Comparison of ENCODE assay signal across 17 cellular contexts in the genomic region with DNA sequence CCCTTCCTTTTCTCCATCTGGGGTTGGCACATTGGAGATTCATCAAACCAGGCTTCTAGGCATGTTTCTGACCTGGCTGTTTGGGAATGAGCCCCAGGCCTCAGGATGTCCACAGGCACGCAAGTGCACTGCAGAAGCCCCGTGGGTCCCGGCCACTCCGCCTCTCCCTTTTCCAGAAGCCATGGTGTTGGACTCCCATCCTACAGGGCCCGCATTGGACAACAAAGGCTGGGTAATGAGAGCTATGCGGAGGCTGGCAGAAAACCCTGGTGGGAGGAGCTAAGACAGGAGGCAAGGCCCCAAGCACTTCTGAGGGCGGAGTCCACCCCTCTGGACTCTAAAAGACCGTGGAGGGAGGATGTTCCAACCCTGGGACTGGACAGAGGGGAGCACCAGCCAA.
"Had no signal": no experiment of that assay in that cellular context is flagged by ENCODE, and none has a peak within 500 bp of the region (broad histone marks: within the 10 kb centered on the region; RNA-seq: fewer than 3 reads in every experiment).

No MANE protein-coding gene starts in this region.

- H3K4me1 ChIP-seq: parathyroid adenoma had no signal

- H3K79me2 ChIP-seq: parathyroid adenoma had no signal

- H3K36me3 ChIP-seq: cardiac muscle cell, tibial artery, WERI-Rb-1 had no signal

- H3K27me3 ChIP-seq: cardiac muscle cell had no signal

- H2AFZ ChIP-seq: parathyroid adenoma had no signal

- H3K9me3 ChIP-seq: tibial artery had no signal

- DNase-seq: activated CD4-positive, alpha-beta memory T cell treated with anti-CD3 and anti-CD28 coated beads for 36 hours; activated CD4-positive, alpha-beta T cell treated with anti-CD3 and anti-CD28 coated beads for 36 hours; activated CD8-positive, alpha-beta memory T cell treated with anti-CD3 and anti-CD28 coated beads, Interleukin-2, amount 10 ng/mL, durations not matched to agents 7 days and 5 days; activated naive CD4-positive, alpha-beta T cell treated with anti-CD3 and anti-CD28 coated beads, Interleukin-2, amount 50 U/mL, for 16 hours; activated T-cell treated with anti-CD3 and anti-CD28 coated beads, Interleukin-2, amount 50 U/mL, for 24 hours; immature natural killer cell; mammary epithelial cell; naive B cell; retina; stimulated activated CD4-positive, alpha-beta T cell treated with anti-CD3 and anti-CD28 coated beads, Interleukin-4, amount 100 ng/mL, for 24 hours; stimulated activated naive CD4-positive, alpha-beta T cell; T-helper 17 cell; tibial artery; WERI-Rb-1 had no signal

- H3K9ac ChIP-seq: parathyroid adenoma had no signal

- H3K4me3 ChIP-seq: cardiac muscle cell, tibial artery had no signal

- FAIRE-seq: colon had no signal

- H3K27ac ChIP-seq: cardiac muscle cell, parathyroid adenoma, tibial artery, WERI-Rb-1 had no signal

- ATAC-seq: activated CD4-positive, alpha-beta T cell treated with anti-CD3 and anti-CD28 coated beads for 36 hours; activated CD8-positive, alpha-beta memory T cell treated with anti-CD3 and anti-CD28 coated beads, Interleukin-2, amount 10 ng/mL, durations not matched to agents 7 days and 5 days; T-helper 17 cell had no signal
